In the genomic region with DNA sequence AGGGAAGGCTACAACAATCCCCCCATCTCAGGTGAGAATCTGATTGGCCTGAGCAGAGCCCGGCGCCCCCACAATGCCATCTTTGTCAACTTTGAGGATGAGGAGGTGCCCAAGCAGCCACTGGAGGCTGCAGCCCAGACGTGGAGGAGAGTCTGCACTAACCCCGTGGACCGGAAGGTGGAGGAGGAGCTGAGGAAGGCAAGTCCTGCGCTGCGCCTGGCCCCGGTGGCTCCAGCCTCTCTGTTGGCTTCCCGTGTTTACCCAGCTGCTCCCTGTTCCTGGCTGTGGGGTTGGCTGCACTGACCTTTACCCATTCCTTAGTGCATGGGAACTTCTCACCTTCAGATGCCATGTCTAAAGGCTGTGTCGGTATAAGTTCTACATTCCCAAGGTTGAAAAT, we compare ENCODE assay signal across 2 cellular contexts.
TF ChIP-seq lines count a peak whose summit lies in the region.

No MANE protein-coding gene starts in this region.

TF ChIP-seq in IMR-90, 13 proteins besides CTCF, POLR2A, EP300 and RAD21:
- TF ChIP-seq, protein P1, sequence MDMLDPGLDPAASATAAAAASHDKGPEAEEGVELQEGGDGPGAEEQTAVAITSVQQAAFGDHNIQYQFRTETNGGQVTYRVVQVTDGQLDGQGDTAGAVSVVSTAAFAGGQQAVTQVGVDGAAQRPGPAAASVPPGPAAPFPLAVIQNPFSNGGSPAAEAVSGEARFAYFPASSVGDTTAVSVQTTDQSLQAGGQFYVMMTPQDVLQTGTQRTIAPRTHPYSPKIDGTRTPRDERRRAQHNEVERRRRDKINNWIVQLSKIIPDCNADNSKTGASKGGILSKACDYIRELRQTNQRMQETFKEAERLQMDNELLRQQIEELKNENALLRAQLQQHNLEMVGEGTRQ (IDR thresholded peaks at IDR 0.05; ENCODE audit: low read depth, low read length), result no peak
- TF ChIP-seq NFE2L2 (IDR thresholded peaks at IDR 0.05; ENCODE audit: low read depth, low read length) (no peak), SMC3 (IDR thresholded peaks at IDR 0.05; ENCODE audit: low read depth, low read length) (no peak), MXI1 (IDR thresholded peaks at IDR 0.05; ENCODE audit: borderline replicate concordance, low read depth, low read length) (no peak), RCOR1 (IDR thresholded peaks at IDR 0.05; ENCODE audit: insufficient replicate concordance, low read length) (no peak), MAFK (IDR thresholded peaks at IDR 0.05; ENCODE audit: low read depth, low read length) (no peak)

TF ChIP-seq in endothelial cell of umbilical vein, 7 proteins besides CTCF, POLR2A, EP300 and RAD21:
- TF ChIP-seq GATA2 (IDR thresholded peaks at IDR 0.05; ENCODE audit: insufficient read depth, insufficient read length, low read depth, low read length) (no peak), FOS (IDR thresholded peaks at IDR 0.05; ENCODE audit: borderline replicate concordance, insufficient read depth, low read length) (no peak), EZH2 (IDR thresholded peaks at IDR 0.05; ENCODE audit: borderline replicate concordance, low read depth, low read length, severe bottlenecking) (no peak), JUN (IDR thresholded peaks at IDR 0.05; ENCODE audit: borderline replicate concordance, insufficient read depth, insufficient read length, low read depth) (no peak), POLR2AphosphoS5 (IDR thresholded peaks at IDR 0.05; ENCODE audit: insufficient read depth, low read depth, low read length) (no peak), MYC (IDR thresholded peaks at IDR 0.05; ENCODE audit: low read depth, low read length) (no peak)
- TF ChIP-seq, protein P2, sequence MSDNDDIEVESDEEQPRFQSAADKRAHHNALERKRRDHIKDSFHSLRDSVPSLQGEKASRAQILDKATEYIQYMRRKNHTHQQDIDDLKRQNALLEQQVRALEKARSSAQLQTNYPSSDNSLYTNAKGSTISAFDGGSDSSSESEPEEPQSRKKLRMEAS (IDR thresholded peaks at IDR 0.05; ENCODE audit: insufficient read depth, insufficient read length), result no peak
